ENCODE assay signal across 1 cellular context in the genomic region with DNA sequence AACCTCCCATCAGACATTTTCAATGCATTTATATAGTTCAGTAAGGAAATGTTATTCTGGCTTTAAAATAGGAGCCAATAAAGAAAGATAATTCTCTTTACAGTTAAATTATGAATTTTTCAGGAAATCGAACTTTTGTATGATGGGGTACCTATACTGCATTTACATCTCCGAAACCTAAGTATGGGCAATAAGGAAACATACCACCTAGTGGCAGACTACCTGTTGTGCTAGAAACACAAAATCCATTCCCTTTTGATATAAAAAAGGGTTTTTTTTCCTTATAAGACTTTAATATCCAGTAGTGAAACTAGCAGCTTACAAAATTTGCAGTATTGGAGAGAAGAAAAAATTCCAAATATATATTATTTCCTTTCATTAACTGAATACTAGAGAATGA.
A peak's percentile ranks its signal among the peaks of the same experiment; 100 is the strongest.
TF ChIP-seq lines count a peak whose summit lies in the region.

No MANE protein-coding gene starts in this region.

TF ChIP-seq in SK-N-SH, 30 proteins besides CTCF, POLR2A, EP300 and RAD21 (continued from another document):
- TF ChIP-seq PBX3 (IDR thresholded peaks at IDR 0.05) (no peak), SMC3 (IDR thresholded peaks at IDR 0.05; ENCODE audit: low read depth, low read length) (0 out of 2 replicates have a peak, but pooled peaks have one; percentile 15)
